1 cellular context compared by ENCODE assay signal in genomic region chr7:1890289-1891235, GRCh38.
TF ChIP-seq lines count a peak whose summit lies in the region.

No MANE protein-coding gene starts in this region.

TF ChIP-seq in GM23338, 12 proteins besides CTCF, POLR2A, EP300 and RAD21:
- TF ChIP-seq ZNF462 (CRISPR knock-in tag; IDR thresholded peaks at IDR 0.05) (no peak), REST (IDR thresholded peaks at IDR 0.05; ENCODE audit: unreplicated experiment) (no peak), JUNB (IDR thresholded peaks at IDR 0.05; ENCODE audit: unreplicated experiment) (no peak), ZNF114 (CRISPR knock-in tag; IDR thresholded peaks at IDR 0.05) (no peak), POLR2AphosphoS5 (IDR thresholded peaks at IDR 0.05; ENCODE audit: low read depth) (no peak), NANOG (IDR thresholded peaks at IDR 0.05; ENCODE audit: borderline replicate concordance) (no peak), EZH2 (IDR thresholded peaks at IDR 0.05; ENCODE audit: low read depth, unreplicated experiment) (no peak), ETS1 (IDR thresholded peaks at IDR 0.05) (no peak), STAT1 (IDR thresholded peaks at IDR 0.05; ENCODE audit: unreplicated experiment) (no peak), ZNF331 (CRISPR knock-in tag; IDR thresholded peaks at IDR 0.05; ENCODE audit: low read depth) (no peak), EZH2phosphoT487 (IDR thresholded peaks at IDR 0.05; ENCODE audit: unreplicated experiment) (no peak)
